ENCODE assay signal across 15 cellular contexts in the genomic region with DNA sequence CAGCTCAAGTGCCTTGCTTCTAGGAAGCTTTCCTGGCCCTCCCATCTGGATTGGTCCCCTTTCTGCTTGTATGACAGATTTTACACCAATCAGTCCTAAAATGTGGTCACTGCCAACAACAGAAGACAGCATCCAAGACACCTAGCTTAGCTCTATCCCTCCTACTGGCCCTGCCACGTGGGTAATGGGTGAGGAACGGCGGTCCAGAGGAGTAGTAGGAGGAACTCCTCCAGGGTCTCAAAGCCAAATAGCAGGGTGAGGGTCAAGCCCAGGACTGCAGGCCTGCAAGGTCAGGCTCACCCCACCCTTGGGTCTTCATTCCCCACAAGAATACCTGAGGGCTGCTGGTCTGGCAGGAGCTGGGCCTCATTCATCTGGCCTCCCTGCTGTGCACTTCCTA. TPM values are rescaled to one million over a fixed set of nuclear protein-coding genes. Genes with fewer than 3 reads are reported as not detected.
DNase-seq lines count a peak whose midpoint lies in the region; ATAC-seq and TF ChIP-seq lines count a peak whose summit lies in the region.
"Had no signal": no experiment of that assay in that cellular context is flagged by ENCODE, and none has a peak within 500 bp of the region (broad histone marks: within the 10 kb centered on the region; RNA-seq: fewer than 3 reads in every experiment).

No MANE protein-coding gene starts in this region.

- H4K20me1 ChIP-seq in Karpas-422 (ENCODE audit: insufficient read depth, low read depth, low read length) = no peaks in the 10 kb centered on the region

- no peak overlapping the region for H3K23ac ChIP-seq in mesenchymal stem cell (ENCODE audit: low read length in 2 of 2)

- no peaks in the 10 kb centered on the region for H3K27me3 Mint-ChIP-seq in stimulated activated naive CD8-positive, alpha-beta T cell treated with anti-CD3 and anti-CD28 coated beads, Interleukin-15, amount 100 ng/mL, for 72 hours
- H3K27me3 Mint-ChIP-seq in stimulated activated memory B cell treated with anti-CD40 and anti-IgM and Interleukin-4, amounts not matched to agents 10 μg/mL and 1 μg/mL and 100 μg/mL, for 72 hours = no peaks in the 10 kb centered on the region
- H3K27me3 Mint-ChIP-seq: IgD-negative memory B cell had no signal

- peak overlapping the region; percentile 61 for H4K8ac ChIP-seq in mesenchymal stem cell (ENCODE audit: low read length)

- peak overlapping the region in 1 of 2 donors; percentile 71 for H3K4me3 Mint-ChIP-seq in stimulated activated naive CD8-positive, alpha-beta T cell treated with anti-CD3 and anti-CD28 coated beads, Interleukin-15, amount 100 ng/mL, for 72 hours
- H3K4me3 Mint-ChIP-seq in stimulated activated memory B cell treated with anti-CD40 and anti-IgM and Interleukin-4, amounts not matched to agents 10 μg/mL and 1 μg/mL and 100 μg/mL, for 72 hours = no peak overlapping the region
- H3K4me3 Mint-ChIP-seq: CD8-positive, alpha-beta T cell; IgD-negative memory B cell had no signal

- H3K14ac ChIP-seq in mesenchymal stem cell (ENCODE audit: low read length in 2 of 2) = no peak overlapping the region

- H3K36me3 ChIP-seq in Karpas-422 (ENCODE audit: insufficient read depth, low read length) (no peaks in the 10 kb centered on the region), mesenchymal stem cell (ENCODE audit: control insufficient read depth in 1 of 2, insufficient read depth in 2 of 2, low read depth in 1 of 2, low read length in 2 of 2) (peaks cover 2 to 65% of the 10 kb centered on the region in 2 experiments)

- H3K4me2 ChIP-seq in Karpas-422 (ENCODE audit: low read depth, low read length, poor library complexity, severe bottlenecking) (peak overlapping the region; percentile 49), mesenchymal stem cell (ENCODE audit: low read length, poor library complexity, severe bottlenecking) (no peak overlapping the region)

- H3K9me2 ChIP-seq in Karpas-422 (replicated peaks; ENCODE audit: insufficient read depth, low read length) = no peaks in the 10 kb centered on the region

- ATAC-seq in stimulated activated naive CD8-positive, alpha-beta T cell treated with anti-CD3 and anti-CD28 coated beads, Interleukin-15, amount 100 ng/mL, for 72 hours = no peak
- ATAC-seq in stimulated activated naive CD8-positive, alpha-beta T cell treated with anti-CD3 and anti-CD28 coated beads, Interleukin-15, Interleukin-2, amounts not matched to agents 100 U/mL and 50 U/mL, for 24 hours = no peak
- ATAC-seq in stimulated activated memory B cell treated with anti-CD40 and anti-IgM and Interleukin-4, amounts not matched to agents 10 μg/mL and 1 μg/mL and 100 μg/mL, for 72 hours = no peak
- ATAC-seq in left colon = no peak
- ATAC-seq: CD8-positive, alpha-beta T cell had no signal

- no peak overlapping the region for H2BK12ac ChIP-seq in mesenchymal stem cell (ENCODE audit: low read length in 2 of 2)

- no peak overlapping the region for H3K18ac ChIP-seq in mesenchymal stem cell (ENCODE audit: low read depth in 1 of 2, low read length in 2 of 2)

- H2AK5ac ChIP-seq in mesenchymal stem cell (ENCODE audit: low read length, severe bottlenecking) = peak overlapping the region; percentile 13

- CTCF ChIA-PET in HEK293T (lab: Yijun Ruan, JAX) = no interaction called here

- H3K4ac ChIP-seq in mesenchymal stem cell (ENCODE audit: low read depth in 1 of 2, low read length in 2 of 2) = no peak overlapping the region

- peak overlapping the region; percentile 41; the same call in 1 of the 2 replicates for H3K9ac ChIP-seq in Karpas-422 (ENCODE audit: low read length)
- H3K9ac ChIP-seq in mesenchymal stem cell (ENCODE audit: low read length) = no peak overlapping the region
- H3K9ac ChIP-seq: GM23248 had no signal

- POLR2A ChIA-PET in HEK293T (lab: Yijun Ruan, JAX) = no interaction called here

- H3K27ac Mint-ChIP-seq in stimulated activated naive CD8-positive, alpha-beta T cell treated with anti-CD3 and anti-CD28 coated beads, Interleukin-15, amount 100 ng/mL, for 72 hours = peak overlapping the region; percentile 92 to 94
- H3K27ac Mint-ChIP-seq in stimulated activated memory B cell treated with anti-CD40 and anti-IgM and Interleukin-4, amounts not matched to agents 10 μg/mL and 1 μg/mL and 100 μg/mL, for 72 hours = peak overlapping the region; percentile 11
- H3K27ac Mint-ChIP-seq: CD8-positive, alpha-beta T cell; IgD-negative memory B cell had no signal

- peaks cover 56% of the 10 kb centered on the region for H3K4me1 ChIP-seq in Karpas-422 (ENCODE audit: low read length)
- H3K4me1 ChIP-seq in mesenchymal stem cell (ENCODE audit: control insufficient read depth, insufficient read depth, low read depth, low read length) = peaks cover 52% of the 10 kb centered on the region
- H3K4me1 ChIP-seq: BE2C, HAP-1 had no signal

- no peak overlapping the region for H2BK120ac ChIP-seq in mesenchymal stem cell (ENCODE audit: low read depth, low read length)

- H4K91ac ChIP-seq in mesenchymal stem cell (ENCODE audit: low read length) = no peak overlapping the region

- H3K79me2 ChIP-seq in Karpas-422 (ENCODE audit: low read length) = peaks cover 34% of the 10 kb centered on the region

- H3K9me3 ChIP-seq in Karpas-422 (ENCODE audit: low read length) (no peaks in the 10 kb centered on the region), mesenchymal stem cell (ENCODE audit: control insufficient read depth, low read length) (no peaks in the 10 kb centered on the region)
- H3K9me3 ChIP-seq: BE2C, Caco-2, HAP-1 had no signal

- H2BK5ac ChIP-seq in mesenchymal stem cell (ENCODE audit: low read depth, low read length, poor library complexity, severe bottlenecking) = no peak overlapping the region

- WGBS in mesenchymal stem cell = 98% methylated on average over 3 of the region's 3 CpGs

- peak overlapping the region; percentile 71 for H3K27ac ChIP-seq in Karpas-422 (ENCODE audit: low read length)
- H3K27ac ChIP-seq in mesenchymal stem cell (ENCODE audit: low read length, poor library complexity, severe bottlenecking) = no peak overlapping the region
- H3K27ac ChIP-seq: GM23248 had no signal

- H3K9me3 Mint-ChIP-seq in stimulated activated naive CD8-positive, alpha-beta T cell treated with anti-CD3 and anti-CD28 coated beads, Interleukin-15, amount 100 ng/mL, for 72 hours = no peaks in the 10 kb centered on the region
- no peaks in the 10 kb centered on the region for H3K9me3 Mint-ChIP-seq in stimulated activated memory B cell treated with anti-CD40 and anti-IgM and Interleukin-4, amounts not matched to agents 10 μg/mL and 1 μg/mL and 100 μg/mL, for 72 hours
- H3K9me3 Mint-ChIP-seq: CD14-positive monocyte; CD8-positive, alpha-beta T cell; IgD-negative memory B cell had no signal

- DNase-seq in stimulated activated naive CD8-positive, alpha-beta T cell treated with anti-CD3 and anti-CD28 coated beads, Interleukin-15, amount 100 ng/mL, for 72 hours = no peak
- no peak for DNase-seq in stimulated activated naive CD8-positive, alpha-beta T cell treated with anti-CD3 and anti-CD28 coated beads, Interleukin-15, Interleukin-2, amounts not matched to agents 100 U/mL and 50 U/mL, for 24 hours
- no peak for DNase-seq in Karpas-422
- DNase-seq in mesenchymal stem cell = no peak
- no peak for DNase-seq in COLO668 (lab: John Stamatoyannopoulos, UW; ENCODE audit: unreplicated experiment)
- DNase-seq in left colon = no peak
- no peak for DNase-seq in HEK293T (ENCODE audit: extremely low spot score)
- DNase-seq: BE2C; Caco-2; CD8-positive, alpha-beta T cell; GM23248 had no signal

- H3K36me3 Mint-ChIP-seq in stimulated activated memory B cell treated with anti-CD40 and anti-IgM and Interleukin-4, amounts not matched to agents 10 μg/mL and 1 μg/mL and 100 μg/mL, for 72 hours = no peaks in the 10 kb centered on the region
- H3K36me3 Mint-ChIP-seq: CD8-positive, alpha-beta T cell; IgD-negative memory B cell had no signal

- intact Hi-C loops in left colon (cut with DNase I, micrococcal nuclease) = no loop called here

- H3K4me3 ChIP-seq in Karpas-422 (ENCODE audit: low read length) (peak overlapping the region; percentile 14; the same call in 1 of the 2 replicates), mesenchymal stem cell (ENCODE audit: insufficient read depth in 1 of 2, low read depth in 1 of 2, low read length in 2 of 2) (no peak overlapping the region)
- H3K4me3 ChIP-seq: GM23248, HAP-1 had no signal

- H2BK15ac ChIP-seq in mesenchymal stem cell (ENCODE audit: low read depth, poor library complexity, severe bottlenecking) = no peak overlapping the region

- no peaks in the 10 kb centered on the region for H3K27me3 ChIP-seq in Karpas-422 (ENCODE audit: low read length)
- no peaks in the 10 kb centered on the region for H3K27me3 ChIP-seq in mesenchymal stem cell (ENCODE audit: control insufficient read depth in 1 of 2, insufficient read depth in 1 of 2, low read length in 2 of 2)
- H3K27me3 ChIP-seq: BE2C had no signal

- H3K79me1 ChIP-seq in mesenchymal stem cell (replicated peaks; ENCODE audit: low read length, poor library complexity, severe bottlenecking) = peaks cover 40% of the 10 kb centered on the region

- H3K4me1 Mint-ChIP-seq in stimulated activated naive CD8-positive, alpha-beta T cell treated with anti-CD3 and anti-CD28 coated beads, Interleukin-15, amount 100 ng/mL, for 72 hours = peaks cover 43% of the 10 kb centered on the region
- peaks cover 12% of the 10 kb centered on the region for H3K4me1 Mint-ChIP-seq in stimulated activated memory B cell treated with anti-CD40 and anti-IgM and Interleukin-4, amounts not matched to agents 10 μg/mL and 1 μg/mL and 100 μg/mL, for 72 hours
- H3K4me1 Mint-ChIP-seq: IgD-negative memory B cell had no signal

- no peak overlapping the region for H2AFZ ChIP-seq in Karpas-422 (ENCODE audit: low read length)
- H2AFZ ChIP-seq in mesenchymal stem cell (ENCODE audit: low read depth, low read length) = no peak overlapping the region
- H2AFZ ChIP-seq: GM23248 had no signal

TF ChIP-seq in HEK293T, 16 proteins besides CTCF, POLR2A, EP300 and RAD21 (continues in another document):
- TF ChIP-seq BHLHE40 (IDR thresholded peaks at IDR 0.05; ENCODE audit: borderline replicate concordance) (no peak), ARNT (IDR thresholded peaks at IDR 0.05) (no peak), L3MBTL2 (conservative IDR thresholded peaks at IDR 0.05) (no peak), SUZ12 (IDR thresholded peaks at IDR 0.05) (no peak), FOXK2 (IDR thresholded peaks at IDR 0.05) (no peak), TARDBP (IDR thresholded peaks at IDR 0.05) (no peak)
- TF ChIP-seq, protein P1, sequence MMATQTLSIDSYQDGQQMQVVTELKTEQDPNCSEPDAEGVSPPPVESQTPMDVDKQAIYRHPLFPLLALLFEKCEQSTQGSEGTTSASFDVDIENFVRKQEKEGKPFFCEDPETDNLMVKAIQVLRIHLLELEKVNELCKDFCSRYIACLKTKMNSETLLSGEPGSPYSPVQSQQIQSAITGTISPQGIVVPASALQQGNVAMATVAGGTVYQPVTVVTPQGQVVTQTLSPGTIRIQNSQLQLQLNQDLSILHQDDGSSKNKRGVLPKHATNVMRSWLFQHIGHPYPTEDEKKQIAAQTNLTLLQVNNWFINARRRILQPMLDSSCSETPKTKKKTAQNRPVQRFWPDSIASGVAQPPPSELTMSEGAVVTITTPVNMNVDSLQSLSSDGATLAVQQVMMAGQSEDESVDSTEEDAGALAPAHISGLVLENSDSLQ (IDR thresholded peaks at IDR 0.05) = no peak

RNA-seq across cellular contexts. Expression of a gene that starts 56.7 kb away (rescaled TPM):
- total RNA-seq in Karpas-422 (2014; rRNA removed; shearing (Covaris generic); ENCODE audit: low replicate concordance) = 22.9 and 44.2 TPM in 2 replicates
- polyA plus RNA-seq in mesenchymal stem cell (2013, experiment 1 of 2) = 25.1 TPM
- 24.0 TPM for polyA plus RNA-seq in mesenchymal stem cell (2013, experiment 2 of 2)
- 10 to 100 TPM; 19.8 to 23.4 TPM for total RNA-seq in left colon
